In genomic region chr1:15523104-15523921, GRCh38 we compare ENCODE assay signal across 8 cellular contexts. TPM values are rescaled to one million over a fixed set of nuclear protein-coding genes. Genes with fewer than 3 reads are reported as not detected.
DNase-seq lines count a peak whose midpoint lies in the region; ATAC-seq and TF ChIP-seq lines count a peak whose summit lies in the region.

No MANE protein-coding gene starts in this region.

- no peaks in the 10 kb centered on the region for H4K20me1 ChIP-seq in neural cell (ENCODE audit: insufficient read depth)

- no peaks in the 10 kb centered on the region for H3K36me3 ChIP-seq in effector memory CD4-positive, alpha-beta T cell (ENCODE audit: control insufficient read depth, insufficient read depth, low read length)
- H3K36me3 ChIP-seq in neural cell (ENCODE audit: insufficient read depth, low read length) = no peaks in the 10 kb centered on the region

- H3K4me1 ChIP-seq in effector memory CD4-positive, alpha-beta T cell (ENCODE audit: control insufficient read depth, insufficient read depth, low read length, poor library complexity, severe bottlenecking) = peaks cover 18% of the 10 kb centered on the region

- H3K27ac ChIP-seq in C4-2B (peak overlapping the region; percentile 84), neural cell (ENCODE audit: low read length) (peak overlapping the region; percentile 81)
- peak overlapping the region; percentile 95 for H3K27ac ChIP-seq in effector memory CD4-positive, alpha-beta T cell (ENCODE audit: insufficient read depth, low read length, poor library complexity, severe bottlenecking)

- H3K27me3 ChIP-seq in effector memory CD4-positive, alpha-beta T cell (replicated peaks; ENCODE audit: control insufficient read depth, insufficient read depth, low read length, poor library complexity, severe bottlenecking) = no peaks in the 10 kb centered on the region
- no peaks in the 10 kb centered on the region for H3K27me3 ChIP-seq in neural cell (ENCODE audit: insufficient read depth, low read depth, low read length)

- peak; percentile 43 for DNase-seq in MV-4-11 (lab: John Stamatoyannopoulos, UW)
- no peak for DNase-seq in effector memory CD4-positive, alpha-beta T cell
- no peak for DNase-seq in NCI-H774 (lab: John Stamatoyannopoulos, UW)
- DNase-seq in NCI-H2107 treated with DMSO at 0.1 percent for 48 hours (lab: John Stamatoyannopoulos, UW; ENCODE audit: unreplicated experiment) = no peak

- no peaks in the 10 kb centered on the region for H3K9me3 ChIP-seq in effector memory CD4-positive, alpha-beta T cell (ENCODE audit: control insufficient read depth, low read length)
- no peaks in the 10 kb centered on the region for H3K9me3 ChIP-seq in neural cell (ENCODE audit: low read length)

- H3K79me2 ChIP-seq in neural cell (replicated peaks; ENCODE audit: insufficient read depth, low read length) = peaks cover 21% of the 10 kb centered on the region

- no peak for TF ChIP-seq RAD21 in neural cell (conservative IDR thresholded peaks at IDR 0.05)

- H3F3A ChIP-seq in neural cell (ENCODE audit: insufficient read depth, low read length, poor library complexity, severe bottlenecking) = peaks cover 11% of the 10 kb centered on the region

- peak overlapping the region; percentile 92 for H3K4me2 ChIP-seq in neural cell (ENCODE audit: low read length)

- TF ChIP-seq CTCF in C4-2B (conservative IDR thresholded peaks at IDR 0.05) (no peak), neural cell (IDR thresholded peaks at IDR 0.05; ENCODE audit: poor library complexity, severe bottlenecking) (no peak)

- peak overlapping the region; percentile 85 for H3K9ac ChIP-seq in neural cell (ENCODE audit: low read length)

- ATAC-seq in GM21529 (IDR thresholded peaks at IDR 0.05; ENCODE audit: unreplicated experiment) = no peak
- no peak for ATAC-seq in HG03280 (IDR thresholded peaks at IDR 0.05; ENCODE audit: unreplicated experiment)

- TF ChIP-seq EP300 in neural cell (conservative IDR thresholded peaks at IDR 0.05; ENCODE audit: poor library complexity, severe bottlenecking) = no peak

- peak overlapping the region; percentile 62 for H2AFZ ChIP-seq in neural cell (ENCODE audit: low read depth, low read length)

- H3K9me2 ChIP-seq in neural cell (ENCODE audit: insufficient read depth, low read length) = no peaks in the 10 kb centered on the region

- peak overlapping the region; percentile 52 for H3K4me3 ChIP-seq in effector memory CD4-positive, alpha-beta T cell (ENCODE audit: insufficient read depth, low read depth, low read length, poor library complexity, severe bottlenecking)
- peak overlapping the region; percentile 95 for H3K4me3 ChIP-seq in neural cell (ENCODE audit: low read length)

TF ChIP-seq in neural cell, 6 proteins besides CTCF, POLR2A, EP300 and RAD21:
- TF ChIP-seq MXI1 (conservative IDR thresholded peaks at IDR 0.05; ENCODE audit: poor library complexity, severe bottlenecking) (no peak), EZH2 (IDR thresholded peaks at IDR 0.05; ENCODE audit: borderline replicate concordance, insufficient read depth, low read length, poor library complexity, severe bottlenecking) (no peak), SMC3 (conservative IDR thresholded peaks at IDR 0.05; ENCODE audit: poor library complexity) (no peak), TAF1 (IDR thresholded peaks at IDR 0.05; ENCODE audit: low read depth) (no peak), POLR2AphosphoS5 (IDR thresholded peaks at IDR 0.05) (no peak)
- TF ChIP-seq, protein P1, sequence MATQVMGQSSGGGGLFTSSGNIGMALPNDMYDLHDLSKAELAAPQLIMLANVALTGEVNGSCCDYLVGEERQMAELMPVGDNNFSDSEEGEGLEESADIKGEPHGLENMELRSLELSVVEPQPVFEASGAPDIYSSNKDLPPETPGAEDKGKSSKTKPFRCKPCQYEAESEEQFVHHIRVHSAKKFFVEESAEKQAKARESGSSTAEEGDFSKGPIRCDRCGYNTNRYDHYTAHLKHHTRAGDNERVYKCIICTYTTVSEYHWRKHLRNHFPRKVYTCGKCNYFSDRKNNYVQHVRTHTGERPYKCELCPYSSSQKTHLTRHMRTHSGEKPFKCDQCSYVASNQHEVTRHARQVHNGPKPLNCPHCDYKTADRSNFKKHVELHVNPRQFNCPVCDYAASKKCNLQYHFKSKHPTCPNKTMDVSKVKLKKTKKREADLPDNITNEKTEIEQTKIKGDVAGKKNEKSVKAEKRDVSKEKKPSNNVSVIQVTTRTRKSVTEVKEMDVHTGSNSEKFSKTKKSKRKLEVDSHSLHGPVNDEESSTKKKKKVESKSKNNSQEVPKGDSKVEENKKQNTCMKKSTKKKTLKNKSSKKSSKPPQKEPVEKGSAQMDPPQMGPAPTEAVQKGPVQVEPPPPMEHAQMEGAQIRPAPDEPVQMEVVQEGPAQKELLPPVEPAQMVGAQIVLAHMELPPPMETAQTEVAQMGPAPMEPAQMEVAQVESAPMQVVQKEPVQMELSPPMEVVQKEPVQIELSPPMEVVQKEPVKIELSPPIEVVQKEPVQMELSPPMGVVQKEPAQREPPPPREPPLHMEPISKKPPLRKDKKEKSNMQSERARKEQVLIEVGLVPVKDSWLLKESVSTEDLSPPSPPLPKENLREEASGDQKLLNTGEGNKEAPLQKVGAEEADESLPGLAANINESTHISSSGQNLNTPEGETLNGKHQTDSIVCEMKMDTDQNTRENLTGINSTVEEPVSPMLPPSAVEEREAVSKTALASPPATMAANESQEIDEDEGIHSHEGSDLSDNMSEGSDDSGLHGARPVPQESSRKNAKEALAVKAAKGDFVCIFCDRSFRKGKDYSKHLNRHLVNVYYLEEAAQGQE (IDR thresholded peaks at IDR 0.05; ENCODE audit: borderline replicate concordance) = no peak
TF ChIP-seq in neural cell: peak in this region for 0.

RNA-seq across cellular contexts. Expression of gene CASP9, which starts 0.7 kb away (rescaled TPM):
- polyA plus RNA-seq in neural cell = 13.4 and 13.7 TPM in 2 replicates
- polyA minus RNA-seq in neural cell = 7.1 and 9.8 TPM in 2 replicates

RNA-seq across cellular contexts. Expression of gene DNAJC16, which starts 3.3 kb away (rescaled TPM):
- 10.9 and 16.7 TPM in 2 replicates for polyA plus RNA-seq in neural cell
- polyA minus RNA-seq in neural cell = 23.6 and 24.8 TPM in 2 replicates

RNA-seq across cellular contexts. Expression of gene CELA2B, which starts 47.4 kb away (rescaled TPM):
- not detected in 2 replicates for polyA plus RNA-seq in neural cell
- polyA minus RNA-seq in neural cell = not detected in 2 replicates
